Comparison of ENCODE assay signal across 8 cellular contexts in genomic region chr6:95576218-95576617, GRCh38. TPM values are rescaled to one million over a fixed set of nuclear protein-coding genes. Genes with fewer than 3 reads are reported as not detected.
DNase-seq lines count a peak whose midpoint lies in the region; ATAC-seq, FAIRE-seq and TF ChIP-seq lines count a peak whose summit lies in the region.

No MANE protein-coding gene starts in this region.

- H3K9me1 ChIP-seq in K562 (ENCODE audit: control insufficient read depth, insufficient read depth, low read length): no peaks in the 10 kb centered on the region

- no peak for FAIRE-seq in K562 (lab: Jason Lieb, UNC)
- FAIRE-seq in GM12891 (lab: Jason Lieb, UNC): no peak

- no peak for TF ChIP-seq EP300 in K562 (IDR thresholded peaks at IDR 0.05; ENCODE audit: low read length)

- peaks cover 39% of the 10 kb centered on the region for H3K4me1 Mint-ChIP-seq in HFFc6 (ENCODE audit: low read depth)

- H3K9me3 Mint-ChIP-seq in HFFc6: no peaks in the 10 kb centered on the region

- H3K4me2 ChIP-seq in K562 (ENCODE audit: insufficient read depth, low read length): peak overlapping the region; percentile 86; the same call in 1 of the 2 replicates

- H3K4me3 ChIP-seq in AG04450 (ENCODE audit: low read depth, low read length) (peak overlapping the region; percentile 81), K562 (peak overlapping the region; percentile 71), mucosa of stomach (ENCODE audit: low read length) (peak overlapping the region; percentile 28)

- H3K27me3 Mint-ChIP-seq in HFFc6 (ENCODE audit: insufficient read depth): no peaks in the 10 kb centered on the region; the same call in 1 of the 2 replicates

- no peak for TF ChIP-seq POLR2A in K562 (conservative IDR thresholded peaks at IDR 0.05)
- no peak for TF ChIP-seq POLR2A in GM12891 (IDR thresholded peaks at IDR 0.05; ENCODE audit: low read depth, low read length)

- H3K27ac ChIP-seq in AG04450 (ENCODE audit: low read depth, low read length) (no peak overlapping the region), K562 (ENCODE audit: extremely low read depth, low read depth, low read length) (peak overlapping the region; percentile 86; the same call in 2 of the 3 replicates)

- BruUV-seq in K562 (replicated peaks; lab: Mats Ljungman, UMichigan): no TSS peak

- peak overlapping the region in 1 of 2 experiments; percentile 84; a peak in 2 of 4 replicates for H3K9ac ChIP-seq in K562 (ENCODE audit: insufficient read depth in 1 of 2, low read depth in 2 of 2, low read length in 2 of 2)
- peak overlapping the region; percentile 92 for H3K9ac ChIP-seq in mucosa of stomach (ENCODE audit: low read length)

- peaks cover 49% of the 10 kb centered on the region for H3K79me2 ChIP-seq in K562 (ENCODE audit: control insufficient read depth, insufficient read depth, low read length)

- no peaks in the 10 kb centered on the region for H3K9me3 ChIP-seq in AG04450 (ENCODE audit: control insufficient read depth, insufficient read depth, low read length)
- no peaks in the 10 kb centered on the region for H3K9me3 ChIP-seq in K562 (replicated peaks; ENCODE audit: control insufficient read depth, insufficient read depth, low read depth, low read length)
- no peaks in the 10 kb centered on the region for H3K9me3 ChIP-seq in mucosa of stomach (ENCODE audit: control insufficient read depth, low read length)

- ATAC-seq in K562: peak; percentile 11; the same call in 1 of the 3 replicates

- H3K36me3 ChIP-seq in K562 (ENCODE audit: control insufficient read depth, insufficient read depth, low read length) (no peaks in the 10 kb centered on the region), mucosa of stomach (ENCODE audit: control insufficient read depth, insufficient read depth, low read length) (no peaks in the 10 kb centered on the region)

- POLR2A ChIA-PET in AG04450 (lab: Yijun Ruan, JAX): no interaction called here
- POLR2A ChIA-PET in K562 (lab: Yijun Ruan, JAX): interaction anchor here (1.6 kb wide), 1 partner anchor 58 kb away, joined by 9 read pairs; no protein-coding TSS in a partner anchor

- WGBS in K562 (ENCODE audit: insufficient coverage, low coverage, missing lambda C conversion rate): 2% methylated on average over 4 of the region's 4 CpGs

- no peak for TF ChIP-seq RAD21 in K562 (CRISPR knock-in tag; conservative IDR thresholded peaks at IDR 0.05 in 1 of 2, IDR thresholded peaks at IDR 0.05 in 1 of 2)

- no peaks in the 10 kb centered on the region for H3K36me3 Mint-ChIP-seq in HFFc6 (ENCODE audit: low read depth)

- peak overlapping the region; percentile 98 for H3K27ac Mint-ChIP-seq in HFFc6

- peaks cover 6 to 18% of the 10 kb centered on the region in 2 experiments; a peak in 4 of 5 replicates for H3K4me1 ChIP-seq in K562 (replicated peaks in 1 of 2; ENCODE audit: control insufficient read depth in 2 of 2, insufficient read depth in 2 of 2, low read length in 2 of 2)
- no peaks in the 10 kb centered on the region for H3K4me1 ChIP-seq in mucosa of stomach (ENCODE audit: control insufficient read depth, insufficient read depth, low read length)

- DNase-seq in AG04450 (ENCODE audit: low read depth, low spot score): no peak
- no peak for DNase-seq in HFFc6
- DNase-seq in K562 (ENCODE audit: extremely low read depth in 1 of 4, low spot score in 3 of 4): peak in 1 of 4 experiments; percentile 19
- no peak for DNase-seq in T-helper 9 cell
- no peak for DNase-seq in stimulated activated CD4-positive, alpha-beta T cell treated with anti-CD3 and anti-CD28 coated beads, Interleukin-1b, Interleukin-23, amount 100 ng/mL, for 48 hours
- DNase-seq in GM12891 (ENCODE audit: insufficient read length, low spot score): no peak
- no peak for DNase-seq in stimulated activated CD4-positive, alpha-beta T cell treated with anti-CD3 and anti-CD28 coated beads, Interleukin-2, amount 100 ng/mL, for 48 hours

- CTCF ChIA-PET in AG04450 (lab: Charles Lee): no interaction called here
- CTCF ChIA-PET in K562 (lab: Yijun Ruan, JAX; ENCODE audit: low intra/inter-chr PET ratio): no interaction called here

- intact Hi-C loops in K562 (cut with micrococcal nuclease): loop anchor here (1.0 kb wide), 1 partner anchor 57 kb away; no protein-coding TSS in a partner anchor

- peak overlapping the region; percentile 98 for H3K4me3 Mint-ChIP-seq in HFFc6

- H2AFZ ChIP-seq in K562 (ENCODE audit: low read depth, low read length): peak overlapping the region; percentile 77

- TF ChIP-seq CTCF in AG04450 (IDR thresholded peaks at IDR 0.05; ENCODE audit: low read depth, low read length): no peak
- no peak for TF ChIP-seq CTCF in HFFc6 (IDR thresholded peaks at IDR 0.05)
- no peak for TF ChIP-seq CTCF in K562 (IDR thresholded peaks at IDR 0.05 in 2 of 3, conservative IDR thresholded peaks at IDR 0.05 in 1 of 3; ENCODE audit: insufficient read depth in 2 of 3, low read depth in 1 of 3, low read length in 3 of 3)

- H4K20me1 ChIP-seq in K562 (replicated peaks; ENCODE audit: control insufficient read depth, insufficient read depth, low read length): no peaks in the 10 kb centered on the region

- in situ Hi-C loops in K562 (cut with MboI): no loop called here

- H3K27me3 ChIP-seq in AG04450 (ENCODE audit: control insufficient read depth, insufficient read depth, low read length) (no peaks in the 10 kb centered on the region), K562 (ENCODE audit: control insufficient read depth in 2 of 2, insufficient read depth in 2 of 2, low read length in 2 of 2) (no peaks in the 10 kb centered on the region), mucosa of stomach (ENCODE audit: control insufficient read depth, insufficient read depth, low read length) (no peaks in the 10 kb centered on the region)

TF ChIP-seq in K562, 482 proteins besides CTCF, POLR2A, EP300 and RAD21 (continues in another document):
- TF ChIP-seq, protein P1, sequence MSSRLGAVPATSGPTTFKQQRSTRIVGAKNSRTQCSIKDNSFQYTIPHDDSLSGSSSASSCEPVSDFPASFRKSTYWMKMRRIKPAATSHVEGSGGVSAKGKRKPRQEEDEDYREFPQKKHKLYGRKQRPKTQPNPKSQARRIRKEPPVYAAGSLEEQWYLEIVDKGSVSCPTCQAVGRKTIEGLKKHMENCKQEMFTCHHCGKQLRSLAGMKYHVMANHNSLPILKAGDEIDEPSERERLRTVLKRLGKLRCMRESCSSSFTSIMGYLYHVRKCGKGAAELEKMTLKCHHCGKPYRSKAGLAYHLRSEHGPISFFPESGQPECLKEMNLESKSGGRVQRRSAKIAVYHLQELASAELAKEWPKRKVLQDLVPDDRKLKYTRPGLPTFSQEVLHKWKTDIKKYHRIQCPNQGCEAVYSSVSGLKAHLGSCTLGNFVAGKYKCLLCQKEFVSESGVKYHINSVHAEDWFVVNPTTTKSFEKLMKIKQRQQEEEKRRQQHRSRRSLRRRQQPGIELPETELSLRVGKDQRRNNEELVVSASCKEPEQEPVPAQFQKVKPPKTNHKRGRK (tag; IDR thresholded peaks at IDR 0.05): 0 out of 2 replicates have a peak, but pooled peaks have one; percentile 52
- 0 out of 2 replicates have a peak, but pooled peaks have one; percentile 24 for TF ChIP-seq MYBL2 (IDR thresholded peaks at IDR 0.05; ENCODE audit: low read depth)
- TF ChIP-seq MYBL2 (CRISPR knock-in tag; IDR thresholded peaks at IDR 0.05; ENCODE audit: borderline replicate concordance): no peak
- 0 out of 2 replicates have a peak, but pooled peaks have one; percentile 3 for TF ChIP-seq ELF1 (tag; IDR thresholded peaks at IDR 0.05)

TF ChIP-seq in GM12891, 5 proteins besides CTCF, POLR2A, EP300 and RAD21:
- TF ChIP-seq PAX5 (IDR thresholded peaks at IDR 0.05; ENCODE audit: insufficient read depth, low read length, severe bottlenecking) (no peak), POLR2AphosphoS5 (IDR thresholded peaks at IDR 0.05; ENCODE audit: low read depth, low read length) (no peak), SPI1 (IDR thresholded peaks at IDR 0.05; ENCODE audit: low read depth, low read length) (no peak), TAF1 (IDR thresholded peaks at IDR 0.05; ENCODE audit: low read depth, low read length) (no peak), POU2F2 (IDR thresholded peaks at IDR 0.05; ENCODE audit: low read depth, low read length) (no peak)

RNA-seq across cellular contexts. Expression of gene MANEA, which starts 1.1 kb away (rescaled TPM):
- 10.5 and 17.3 TPM in 2 replicates for polyA plus RNA-seq in AG04450 (2011; rRNA removed)
- polyA minus RNA-seq in AG04450 (2011; rRNA and poly(A)+ RNA removed): 4.7 and 12.4 TPM in 2 replicates
- 10 to 100 TPM in 5 of 6 experiments, 1 to 10 TPM in 1; 8.0 to 14.3 (median 13.2) TPM for total RNA-seq in HFFc6 (2021; fragmentation: NEBNext Ultra II Directional; extraction: Animal tissue kit (Norgen Biotek cat#: 25700))
- 8.3 and 18.2 TPM in 2 replicates for total RNA-seq in K562 (2011; cell fraction: chromatin; rRNA removed; ENCODE audit: low replicate concordance)
- 3.8 and 4.9 TPM in 2 replicates for total RNA-seq in K562 (2011; cell fraction: nucleolus; rRNA removed)
- total RNA-seq in K562 (2011; cell fraction: nucleoplasm; rRNA removed): 10.5 and 16.7 TPM in 2 replicates
- total RNA-seq in K562 (2014; rRNA removed): 4.8 and 6.7 TPM in 2 replicates
- total RNA-seq in K562 (2014; rRNA removed; fragmentation: Illumina TruSeq; extraction: Trizol): 15.9 and 17.7 TPM in 2 replicates
- total RNA-seq in K562 (2015; rRNA removed; fragmentation: Illumina TruSeq; extraction: Trizol): 14.2 and 16.1 TPM in 2 replicates
- 11.4 and 12.8 TPM in 2 replicates for total RNA-seq in K562 (2021)
- 10.4 and 14.3 TPM in 2 replicates for polyA plus RNA-seq in K562 (2011; rRNA removed)
- polyA plus RNA-seq in K562 (2011; cell fraction: cytosol; rRNA removed): 2.3 and 4.5 TPM in 2 replicates
- polyA plus RNA-seq in K562 (2011; cell fraction: nucleus; rRNA removed): 3.8 and 5.3 TPM in 2 replicates
- polyA plus RNA-seq in K562 (2012): 6.9 and 10.8 TPM in 2 replicates
- polyA plus RNA-seq in K562 (2014; fragmentation: Illumina TruSeq; extraction: Trizol): 9.2 and 11.5 TPM in 2 replicates
- polyA plus RNA-seq in K562 (2014; fragmentation: Nextera tagmentation; extraction: Ambion mirVana): 10 to 100 TPM in 1 of 2 experiments, 1 to 10 TPM in 1; 7.5 to 11.1 TPM
- 5.6 and 7.1 TPM in 2 replicates for polyA plus RNA-seq in K562 (2014; rRNA removed)
- 15.4 and 17.8 TPM in 2 replicates for polyA minus RNA-seq in K562 (2011; rRNA and poly(A)+ RNA removed)
- polyA minus RNA-seq in K562 (2011; cell fraction: cytosol; rRNA and poly(A)+ RNA removed): 3.3 and 7.6 TPM in 2 replicates
- polyA minus RNA-seq in K562 (2011; cell fraction: nucleus; rRNA and poly(A)+ RNA removed): 4.2 and 8.1 TPM in 2 replicates
- 3.4 TPM for polyA plus RNA-seq in GM12891 (2012; ENCODE audit: low read depth, missing spikeins)

Comparison
In these comparisons a context has a peak if more than half of its experiments do, and no peak if none do; other contexts are left out.
1. H3K4me3 ChIP-seq: peak in every context shown above with its lines; median percentile 81 in AG04450; 71 in K562; 28 in mucosa of stomach.